8 cellular contexts compared by ENCODE assay signal in the genomic region with DNA sequence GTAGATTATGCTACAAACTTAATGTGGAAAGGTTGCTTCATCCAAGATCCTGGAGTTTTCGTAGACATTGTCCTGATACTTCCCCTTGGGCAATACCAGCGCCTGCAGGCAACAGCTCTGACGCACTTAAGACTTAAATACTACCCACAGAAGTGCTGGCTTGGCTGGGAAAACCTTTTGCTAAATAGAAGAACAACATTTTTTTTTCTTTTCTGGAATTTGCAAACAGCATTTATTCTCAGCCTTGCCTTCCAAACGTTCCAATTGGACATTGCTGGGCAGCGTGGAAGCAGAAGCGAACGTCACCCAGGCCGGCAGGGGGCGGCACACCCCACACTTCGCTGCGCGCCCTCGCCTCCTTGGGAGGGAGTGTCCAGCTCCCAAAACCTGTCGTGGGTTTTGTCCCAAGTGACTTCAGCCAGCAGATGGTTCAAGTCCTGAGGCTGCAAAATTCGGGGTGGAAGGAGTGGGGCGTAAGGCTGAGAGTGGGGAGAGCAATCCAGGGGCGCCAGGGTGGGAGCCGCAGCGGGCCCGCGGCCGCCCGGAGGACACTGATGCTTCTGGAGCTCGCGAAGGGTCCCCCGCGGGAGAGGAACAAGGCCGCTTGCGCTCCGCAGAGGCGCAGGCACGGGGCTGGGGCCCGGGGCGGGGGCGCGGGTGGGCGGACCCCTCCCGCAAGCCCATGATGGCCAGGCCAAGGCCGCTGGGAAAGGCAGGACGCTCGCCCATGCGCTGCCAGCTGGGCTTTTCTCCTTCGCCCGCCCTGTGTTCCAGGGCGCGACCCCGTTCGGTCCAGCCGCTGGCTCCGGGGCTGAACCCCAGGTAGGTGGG.
DNase-seq lines count a peak whose midpoint lies in the region; ATAC-seq, FAIRE-seq and TF ChIP-seq lines count a peak whose summit lies in the region.

No MANE protein-coding gene starts in this region.

- H3K4me3 Mint-ChIP-seq in nephron progenitor cell = peak overlapping the region; percentile 89

- H3K27me3 ChIP-seq in BE2C (peaks cover 19% of the 10 kb centered on the region), PC-9 (ENCODE audit: insufficient read depth, low read depth) (peaks cover 10% of the 10 kb centered on the region; the same call in 1 of the 2 replicates)

- no peaks in the 10 kb centered on the region for H3K4me1 Mint-ChIP-seq in nephron progenitor cell

- CTCF ChIA-PET in PC-9 (lab: Charles Lee) = no interaction called here

- POLR2A ChIA-PET in PC-9 (lab: Charles Lee; ENCODE audit: unreplicated experiment) = no interaction called here

- DNase-seq in BE2C = peak; percentile 75
- peak; percentile 74 for DNase-seq in GM19239 (ENCODE audit: insufficient read length, low spot score)
- peak in 1 of 2 experiments; percentile 11 for DNase-seq in PC-9
- DNase-seq in activated effector memory CD4-positive, alpha-beta T cell treated with Interleukin-2 at 50 U/mL for 16 hours = peak; percentile 41
- DNase-seq in fibroblast of the conjunctiva (ENCODE audit: low read depth) = peak; percentile 63
- peak; percentile 89 for DNase-seq in nephron progenitor cell
- DNase-seq in stimulated activated naive CD8-positive, alpha-beta T cell treated with anti-CD3 and anti-CD28 coated beads, Interleukin-15, Interleukin-2, amounts not matched to agents 100 U/mL and 50 U/mL, for 24 hours = peak; percentile 78

- no peaks in the 10 kb centered on the region for H3F3A ChIP-seq in PC-9 (ENCODE audit: insufficient read depth, low read depth)

- no peak overlapping the region for H3K27ac ChIP-seq in PC-9

- H2AFZ ChIP-seq in PC-9 = no peak overlapping the region

- H3K36me3 Mint-ChIP-seq in nephron progenitor cell (ENCODE audit: low read depth) = no peaks in the 10 kb centered on the region

- H3K4me3 ChIP-seq in BE2C (ENCODE audit: low read depth, low read length) (peak overlapping the region; percentile 46), PC-9 (no peak overlapping the region)

- no TSS peak for BruUV-seq in PC-9 (replicated peaks; lab: Mats Ljungman, UMichigan)

- peaks cover 17% of the 10 kb centered on the region for H3K27me3 Mint-ChIP-seq in nephron progenitor cell (ENCODE audit: low read depth, poor library complexity)

- TF ChIP-seq CTCF in BE2C (IDR thresholded peaks at IDR 0.05; ENCODE audit: low read depth, low read length) = peak; percentile 80
- TF ChIP-seq CTCF in PC-9 (conservative IDR thresholded peaks at IDR 0.05) = peak; percentile 66
- TF ChIP-seq CTCF in nephron progenitor cell (IDR thresholded peaks at IDR 0.05) = peak; percentile 87

- ATAC-seq in HG03442 (IDR thresholded peaks at IDR 0.05; ENCODE audit: unreplicated experiment) = peak; percentile 75
- ATAC-seq in stimulated activated naive CD8-positive, alpha-beta T cell treated with anti-CD3 and anti-CD28 coated beads, Interleukin-15, Interleukin-2, amounts not matched to agents 100 U/mL and 50 U/mL, for 24 hours = peak; percentile 76

- no peak overlapping the region for H3K4me2 ChIP-seq in PC-9

- FAIRE-seq in GM19239 (lab: Jason Lieb, UNC) = peak; percentile 68

- H3K36me3 ChIP-seq in BE2C = no peaks in the 10 kb centered on the region
- no peaks in the 10 kb centered on the region for H3K36me3 ChIP-seq in PC-9 (ENCODE audit: low read depth)

- H3K9me2 ChIP-seq in PC-9 (ENCODE audit: insufficient read depth) = no peaks in the 10 kb centered on the region

- H4K20me1 ChIP-seq in PC-9 (ENCODE audit: insufficient read depth) = no peaks in the 10 kb centered on the region

- no peak overlapping the region for H3K27ac Mint-ChIP-seq in nephron progenitor cell

- H3K9me3 Mint-ChIP-seq in nephron progenitor cell = no peaks in the 10 kb centered on the region

- intact Hi-C loops in PC-9 (cut with micrococcal nuclease; ENCODE audit: unreplicated experiment) = loop anchor here (5.0 kb wide), 1 partner anchor 442 kb away; no protein-coding TSS in a partner anchor

- H3K79me2 ChIP-seq in PC-9 (ENCODE audit: low read depth) = no peaks in the 10 kb centered on the region

- H3K9me3 ChIP-seq in BE2C = no peaks in the 10 kb centered on the region
- no peaks in the 10 kb centered on the region for H3K9me3 ChIP-seq in PC-9 (ENCODE audit: insufficient read depth, low read depth)

- H3K4me1 ChIP-seq in BE2C = no peaks in the 10 kb centered on the region
- no peaks in the 10 kb centered on the region for H3K4me1 ChIP-seq in PC-9 (replicated peaks; ENCODE audit: insufficient read depth)
